ENCODE assay signal across 25 cellular contexts in the genomic region with DNA sequence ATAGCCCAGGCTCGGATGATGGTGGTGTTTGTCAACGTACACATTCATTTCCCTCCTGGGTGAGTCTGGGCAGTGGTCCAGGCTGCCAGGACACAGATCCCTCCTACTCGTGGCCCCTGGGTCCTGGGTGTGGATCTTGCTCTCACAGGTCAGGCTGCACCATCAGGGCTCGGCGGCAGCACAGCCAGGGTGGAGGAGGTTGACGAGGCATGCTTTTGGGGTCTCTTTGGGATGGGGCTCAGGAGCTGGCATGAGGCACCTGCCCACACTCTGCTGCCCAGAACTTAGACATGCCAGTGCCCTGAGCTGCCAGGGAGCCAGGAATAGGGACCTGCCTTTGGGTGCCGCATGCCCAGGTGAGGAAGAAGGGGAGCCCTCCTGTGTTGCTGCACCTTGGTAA.
"Had no signal": no experiment of that assay in that cellular context is flagged by ENCODE, and none has a peak within 500 bp of the region (broad histone marks: within the 10 kb centered on the region; RNA-seq: fewer than 3 reads in every experiment).

No MANE protein-coding gene starts in this region.

- H3K9me3 Mint-ChIP-seq: mesothelial cell of epicardium; naive B cell; natural killer cell; neural progenitor cell; stimulated activated effector memory CD8-positive, alpha-beta T cell treated with anti-CD3 and anti-CD28 coated beads, Interleukin-12 subunit alpha, Interleukin-12 subunit beta, amount 100 ng/mL, for 72 hours; stimulated activated naive CD8-positive, alpha-beta T cell treated with anti-CD3 and anti-CD28 coated beads, Interleukin-15, amount 100 ng/mL, for 72 hours; type B pancreatic cell had no signal

- H3K27me3 Mint-ChIP-seq: naive B cell had no signal

- H3K27me3 ChIP-seq: hepatocyte, ovary, right lobe of liver, vagina had no signal

- DNase-seq: islet precursor cell; left ventricle myocardium inferior; mesendoderm; naive B cell; natural killer cell; nephron progenitor cell; occipital lobe; ovary; stimulated activated CD4-positive, alpha-beta T cell treated with anti-CD3 and anti-CD28 coated beads, Interleukin-4, amount 100 ng/mL, for 24 hours; stimulated activated naive CD4-positive, alpha-beta T cell treated with Interleukin-2 at 50 U/mL for 16 hours; stimulated activated naive CD8-positive, alpha-beta T cell treated with anti-CD3 and anti-CD28 coated beads, Interleukin-15, amount 100 ng/mL, for 72 hours; substantia nigra had no signal

- H3K4me1 ChIP-seq: neural progenitor cell, right atrium auricular region, right lobe of liver, vagina had no signal

- H3K36me3 Mint-ChIP-seq: mesothelial cell of epicardium, naive B cell, natural killer cell, neural progenitor cell, type B pancreatic cell had no signal

- H3K4me1 Mint-ChIP-seq: mesothelial cell of epicardium, natural killer cell, nephron progenitor cell had no signal

- H3K27ac ChIP-seq: hepatocyte, left ventricle myocardium inferior, neural progenitor cell, neutrophil, ovary, right atrium auricular region, right lobe of liver, skin epidermis, tibial nerve, vagina had no signal

- H3K4me3 ChIP-seq: hepatocyte, left ventricle myocardium inferior, lung, neural progenitor cell, ovary, right atrium auricular region, right lobe of liver, skin epidermis, tibial nerve, vagina had no signal

- ATAC-seq: natural killer cell; right lobe of liver; stimulated activated effector memory CD8-positive, alpha-beta T cell treated with anti-CD3 and anti-CD28 coated beads, Interleukin-12 subunit alpha, Interleukin-12 subunit beta, amount 100 ng/mL, for 72 hours; stimulated activated naive CD8-positive, alpha-beta T cell treated with anti-CD3 and anti-CD28 coated beads, Interleukin-15, amount 100 ng/mL, for 72 hours had no signal

- H3K36me3 ChIP-seq: left ventricle myocardium inferior, neural progenitor cell, neutrophil, ovary, right atrium auricular region, right lobe of liver, vagina had no signal

- H3K4me3 Mint-ChIP-seq: mesothelial cell of epicardium; natural killer cell; nephron progenitor cell; neural progenitor cell; stimulated activated effector memory CD8-positive, alpha-beta T cell treated with anti-CD3 and anti-CD28 coated beads, Interleukin-12 subunit alpha, Interleukin-12 subunit beta, amount 100 ng/mL, for 72 hours; stimulated activated naive CD8-positive, alpha-beta T cell treated with anti-CD3 and anti-CD28 coated beads, Interleukin-15, amount 100 ng/mL, for 72 hours; type B pancreatic cell had no signal

- H3K9me3 ChIP-seq: left ventricle myocardium inferior, neutrophil, ovary, right atrium auricular region, right lobe of liver, tibial nerve, vagina had no signal

- H3K27ac Mint-ChIP-seq: mesothelial cell of epicardium; natural killer cell; neural progenitor cell; progenitor cell of endocrine pancreas; stimulated activated effector memory CD8-positive, alpha-beta T cell treated with anti-CD3 and anti-CD28 coated beads, Interleukin-12 subunit alpha, Interleukin-12 subunit beta, amount 100 ng/mL, for 72 hours; stimulated activated naive CD8-positive, alpha-beta T cell treated with anti-CD3 and anti-CD28 coated beads, Interleukin-15, amount 100 ng/mL, for 72 hours; type B pancreatic cell had no signal
